1 cellular context compared by ENCODE assay signal in genomic region chr7:112086496-112087254, GRCh38.
TF ChIP-seq lines count a peak whose summit lies in the region.

No MANE protein-coding gene starts in this region.

TF ChIP-seq in HepG2, 621 proteins besides CTCF, POLR2A, EP300 and RAD21 (continued from another document and continues in another):
- TF ChIP-seq HNF1A (IDR thresholded peaks at IDR 0.05; ENCODE audit: low read depth): peak; percentile 80
- TF ChIP-seq HNF1A (CRISPR knock-in tag; IDR thresholded peaks at IDR 0.05; ENCODE audit: borderline replicate concordance): peak; percentile 91
- TF ChIP-seq CEBPZ (IDR thresholded peaks at IDR 0.05; ENCODE audit: low read length): no peak
- no peak for TF ChIP-seq MYPOP (CRISPR knock-in tag; IDR thresholded peaks at IDR 0.05)
- no peak for TF ChIP-seq ZNF207 (IDR thresholded peaks at IDR 0.05; ENCODE audit: borderline replicate concordance)
- no peak for TF ChIP-seq TIGD3 (CRISPR knock-in tag; IDR thresholded peaks at IDR 0.05; ENCODE audit: borderline replicate concordance)
- TF ChIP-seq FOXJ3 (CRISPR knock-in tag; IDR thresholded peaks at IDR 0.05; ENCODE audit: borderline replicate concordance): peak; percentile 42; the same call in 1 of the 2 replicates
- no peak for TF ChIP-seq ZNF629 (CRISPR knock-in tag; conservative IDR thresholded peaks at IDR 0.05)
- no peak for TF ChIP-seq HOXA5 (CRISPR knock-in tag; IDR thresholded peaks at IDR 0.05)
- TF ChIP-seq ZFP62 (CRISPR knock-in tag; IDR thresholded peaks at IDR 0.05): no peak
- TF ChIP-seq NKX3-1 (CRISPR knock-in tag; IDR thresholded peaks at IDR 0.05): no peak
- TF ChIP-seq BRD4 (CRISPR knock-in tag; IDR thresholded peaks at IDR 0.05): no peak
- no peak for TF ChIP-seq RAD51 (IDR thresholded peaks at IDR 0.05; ENCODE audit: borderline replicate concordance)
- TF ChIP-seq BHLHE40 (IDR thresholded peaks at IDR 0.05; ENCODE audit: low read length): no peak
- no peak for TF ChIP-seq ZFP41 (CRISPR knock-in tag; IDR thresholded peaks at IDR 0.05; ENCODE audit: borderline replicate concordance)
- TF ChIP-seq ZNF326 (CRISPR knock-in tag; IDR thresholded peaks at IDR 0.05; ENCODE audit: borderline replicate concordance): no peak
- no peak for TF ChIP-seq ZNF530 (CRISPR knock-in tag; IDR thresholded peaks at IDR 0.05; ENCODE audit: low read depth)
- no peak for TF ChIP-seq ZNF3 (CRISPR knock-in tag; IDR thresholded peaks at IDR 0.05)
- no peak for TF ChIP-seq ZNF558 (CRISPR knock-in tag; IDR thresholded peaks at IDR 0.05; ENCODE audit: borderline replicate concordance)
- no peak for TF ChIP-seq HIVEP1 (CRISPR knock-in tag; IDR thresholded peaks at IDR 0.05)
- peak; percentile 90 for TF ChIP-seq ZNF644 (CRISPR knock-in tag; IDR thresholded peaks at IDR 0.05; ENCODE audit: low read depth)
- 0 out of 2 replicates have a peak, but pooled peaks have one; percentile 29 for TF ChIP-seq SMAD3 (CRISPR knock-in tag; IDR thresholded peaks at IDR 0.05)
- no peak for TF ChIP-seq ZNF547 (CRISPR knock-in tag; IDR thresholded peaks at IDR 0.05)
- no peak for TF ChIP-seq PRDM4 (CRISPR knock-in tag; IDR thresholded peaks at IDR 0.05; ENCODE audit: borderline replicate concordance)
- TF ChIP-seq E2F2 (CRISPR knock-in tag; IDR thresholded peaks at IDR 0.05; ENCODE audit: borderline replicate concordance): no peak
- peak; percentile 82; the same call in 1 of the 2 replicates for TF ChIP-seq ZNF878 (CRISPR knock-in tag; IDR thresholded peaks at IDR 0.05)
- TF ChIP-seq ZNF883 (CRISPR knock-in tag; IDR thresholded peaks at IDR 0.05; ENCODE audit: not compliant biosample characterization): no peak
- no peak for TF ChIP-seq POLR2G (IDR thresholded peaks at IDR 0.05; ENCODE audit: low read depth, low read length)
- TF ChIP-seq CERS6 (CRISPR knock-in tag; IDR thresholded peaks at IDR 0.05): no peak
- no peak for TF ChIP-seq ZBED4 (CRISPR knock-in tag; IDR thresholded peaks at IDR 0.05; ENCODE audit: borderline replicate concordance)
- TF ChIP-seq CHD2 (IDR thresholded peaks at IDR 0.05; ENCODE audit: low read depth, low read length): no peak
- TF ChIP-seq NFE2 (CRISPR knock-in tag; IDR thresholded peaks at IDR 0.05): no peak
- no peak for TF ChIP-seq PRMT3 (CRISPR knock-in tag; IDR thresholded peaks at IDR 0.05; ENCODE audit: borderline replicate concordance, low read depth)
- TF ChIP-seq PHF21A (CRISPR knock-in tag; IDR thresholded peaks at IDR 0.05): peak; percentile 50; the same call in 1 of the 2 replicates
- TF ChIP-seq ZNF180 (CRISPR knock-in tag; IDR thresholded peaks at IDR 0.05; ENCODE audit: borderline replicate concordance, low read depth): no peak
- TF ChIP-seq HOXA9 (CRISPR knock-in tag; IDR thresholded peaks at IDR 0.05; ENCODE audit: borderline replicate concordance): no peak
- no peak for TF ChIP-seq MBD4 (IDR thresholded peaks at IDR 0.05; ENCODE audit: borderline replicate concordance, low read length)
- TF ChIP-seq CBX5 (CRISPR knock-in tag; IDR thresholded peaks at IDR 0.05; ENCODE audit: borderline replicate concordance): peak; percentile 52; the same call in 1 of the 2 replicates
- no peak for TF ChIP-seq ZNF678 (CRISPR knock-in tag; IDR thresholded peaks at IDR 0.05)
- no peak for TF ChIP-seq PBX2 (CRISPR knock-in tag; IDR thresholded peaks at IDR 0.05)
- TF ChIP-seq ZNF441 (CRISPR knock-in tag; IDR thresholded peaks at IDR 0.05; ENCODE audit: borderline replicate concordance): no peak
- no peak for TF ChIP-seq NCOA5 (CRISPR knock-in tag; IDR thresholded peaks at IDR 0.05)
- no peak for TF ChIP-seq ZNF557 (CRISPR knock-in tag; IDR thresholded peaks at IDR 0.05)
- peak; percentile 81; the same call in 1 of the 2 replicates for TF ChIP-seq HOXA3 (CRISPR knock-in tag; IDR thresholded peaks at IDR 0.05)
- 0 out of 2 replicates have a peak, but pooled peaks have one; percentile 28 for TF ChIP-seq ZNF317 (CRISPR knock-in tag; IDR thresholded peaks at IDR 0.05)
- no peak for TF ChIP-seq KLF12 (CRISPR knock-in tag; IDR thresholded peaks at IDR 0.05; ENCODE audit: borderline replicate concordance)
- no peak for TF ChIP-seq NBN (conservative IDR thresholded peaks at IDR 0.05)
